Comparison of ENCODE assay signal across 8 cellular contexts in the genomic region with DNA sequence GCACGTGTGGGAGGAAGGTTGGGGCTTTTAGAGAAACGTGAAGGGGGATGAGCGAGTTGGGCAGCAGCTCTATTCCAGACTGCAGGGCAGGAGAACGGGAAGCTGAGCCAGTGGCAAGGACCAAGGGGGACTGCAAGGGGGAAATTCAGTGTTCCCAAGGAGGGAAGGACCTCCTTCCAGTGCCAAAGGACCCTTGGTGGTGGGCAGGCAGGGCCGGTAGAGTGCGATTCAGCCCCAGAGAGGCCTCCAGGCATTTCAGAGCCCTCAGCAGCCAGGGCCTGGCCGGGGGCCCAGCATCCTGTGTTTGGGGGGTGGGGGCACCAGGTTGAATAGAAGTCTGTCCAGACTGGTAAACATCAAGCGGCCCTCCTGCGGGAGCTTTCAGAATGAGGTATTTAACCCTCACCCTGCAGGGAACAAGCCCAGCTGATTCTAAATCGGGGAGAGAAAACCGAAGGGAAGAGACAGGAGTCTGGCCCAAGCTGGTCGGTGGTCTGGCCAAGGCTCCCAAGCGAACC. TPM values are rescaled to one million over a fixed set of nuclear protein-coding genes. Genes with fewer than 3 reads are reported as not detected.
A peak's percentile ranks its signal among the peaks of the same experiment; 100 is the strongest.
DNase-seq lines count a peak whose midpoint lies in the region; ATAC-seq and TF ChIP-seq lines count a peak whose summit lies in the region.

No MANE protein-coding gene starts in this region.

- H2BK12ac ChIP-seq in mesenchymal stem cell (ENCODE audit: low read length in 2 of 2), result peak overlapping the region in 1 of 2 experiments; percentile 68

- CTCF ChIA-PET in activated naive CD4-positive, alpha-beta T cell treated with anti-CD3 and anti-CD28 coated beads for 36 hours (lab: Charles Lee), result interaction anchor here (0.5 to 9.1 kb wide), 38 partner anchors 9 to 357 kb away, joined by 3 to 134 read pairs (median 4); partner anchors contain the start of genes PPT1 and SMAP2

- no peak for TF ChIP-seq CTCF in upper lobe of left lung (IDR thresholded peaks at IDR 0.05)

- peak overlapping the region; percentile 16 for H2AFZ ChIP-seq in mesenchymal stem cell (ENCODE audit: low read depth, low read length)

- H3K27me3 Mint-ChIP-seq in activated naive CD4-positive, alpha-beta T cell treated with anti-CD3 and anti-CD28 coated beads for 36 hours (ENCODE audit: low read depth), result peaks cover 7% of the 10 kb centered on the region

- H2AK5ac ChIP-seq in mesenchymal stem cell (ENCODE audit: low read length, severe bottlenecking), result no peak overlapping the region

- H3K9me3 Mint-ChIP-seq in activated naive CD4-positive, alpha-beta T cell treated with anti-CD3 and anti-CD28 coated beads for 36 hours, result no peaks in the 10 kb centered on the region

- H2BK15ac ChIP-seq in mesenchymal stem cell (ENCODE audit: low read depth, poor library complexity, severe bottlenecking), result no peak overlapping the region

- intact Hi-C loops in activated naive CD4-positive, alpha-beta T cell treated with anti-CD3 and anti-CD28 coated beads for 36 hours (cut with micrococcal nuclease), result loop anchor here (1.0 to 5.0 kb wide), 8 partner anchors 24 to 236 kb away; partner anchors contain the start of genes PPT1, RLF and ZMPSTE24

- H3K4me1 Mint-ChIP-seq in activated naive CD4-positive, alpha-beta T cell treated with anti-CD3 and anti-CD28 coated beads for 36 hours (ENCODE audit: low read depth), result peaks cover 28% of the 10 kb centered on the region

- H3K9me3 ChIP-seq in adipocyte (ENCODE audit: control insufficient read depth, low read length) (no peaks in the 10 kb centered on the region), mesenchymal stem cell (ENCODE audit: control insufficient read depth, low read length) (no peaks in the 10 kb centered on the region), upper lobe of left lung (no peaks in the 10 kb centered on the region)
- no peaks in the 10 kb centered on the region for H3K9me3 ChIP-seq in effector memory CD4-positive, alpha-beta T cell (ENCODE audit: control insufficient read depth, low read length)

- H3K4ac ChIP-seq in mesenchymal stem cell (ENCODE audit: low read depth in 1 of 2, low read length in 2 of 2), result peak overlapping the region in 1 of 2 experiments; percentile 22

- H3K18ac ChIP-seq in mesenchymal stem cell (ENCODE audit: low read depth in 1 of 2, low read length in 2 of 2), result peak overlapping the region; percentile 6 to 74

- H2BK5ac ChIP-seq in mesenchymal stem cell (ENCODE audit: low read depth, low read length, poor library complexity, severe bottlenecking), result no peak overlapping the region

- H3K14ac ChIP-seq in mesenchymal stem cell (ENCODE audit: low read length in 2 of 2), result no peak overlapping the region

- H3K23ac ChIP-seq in mesenchymal stem cell (ENCODE audit: low read length in 2 of 2), result no peak overlapping the region

- H3K36me3 ChIP-seq in adipocyte (ENCODE audit: control insufficient read depth, insufficient read depth, low read length, severe bottlenecking) (no peaks in the 10 kb centered on the region), mesenchymal stem cell (ENCODE audit: control insufficient read depth in 1 of 2, insufficient read depth in 2 of 2, low read depth in 1 of 2, low read length in 2 of 2) (no peaks in the 10 kb centered on the region), upper lobe of left lung (no peaks in the 10 kb centered on the region)
- no peaks in the 10 kb centered on the region for H3K36me3 ChIP-seq in effector memory CD4-positive, alpha-beta T cell (ENCODE audit: control insufficient read depth, insufficient read depth, low read length)

- H3K4me1 ChIP-seq in adipocyte (ENCODE audit: control insufficient read depth, insufficient read depth, low read length), result peaks cover 35% of the 10 kb centered on the region
- peaks cover 34% of the 10 kb centered on the region for H3K4me1 ChIP-seq in mesenchymal stem cell (ENCODE audit: control insufficient read depth, insufficient read depth, low read depth, low read length)
- H3K4me1 ChIP-seq in upper lobe of left lung, result peaks cover 18 to 35% (median 28%) of the 10 kb centered on the region in 4 donors
- peaks cover 25% of the 10 kb centered on the region for H3K4me1 ChIP-seq in effector memory CD4-positive, alpha-beta T cell (ENCODE audit: control insufficient read depth, insufficient read depth, low read length, poor library complexity, severe bottlenecking)

- TF ChIP-seq EP300 in upper lobe of left lung (IDR thresholded peaks at IDR 0.05), result no peak

- DNase-seq in activated naive CD4-positive, alpha-beta T cell treated with anti-CD3 and anti-CD28 coated beads for 36 hours, result no peak
- DNase-seq in activated naive CD4-positive, alpha-beta T cell (lab: John Stamatoyannopoulos, UW), result no peak
- DNase-seq in adipocyte (ENCODE audit: low read depth), result no peak
- no peak for DNase-seq in mesenchymal stem cell
- peak in 1 of 2 donors; percentile 44 for DNase-seq in upper lobe of left lung
- DNase-seq in effector memory CD4-positive, alpha-beta T cell, result no peak
- DNase-seq in NCI-H2107 treated with DMSO at 0.1 percent for 48 hours (lab: John Stamatoyannopoulos, UW; ENCODE audit: unreplicated experiment), result no peak

- H3K9ac ChIP-seq in adipocyte (ENCODE audit: low read length) (peak overlapping the region; percentile 84), mesenchymal stem cell (ENCODE audit: low read length) (peak overlapping the region; percentile 84)

- H3K27ac Mint-ChIP-seq in activated naive CD4-positive, alpha-beta T cell treated with anti-CD3 and anti-CD28 coated beads for 36 hours, result no peak overlapping the region

- WGBS in mesenchymal stem cell, result 40% methylated on average over 13 of the region's 13 CpGs
- 44 to 47% methylated on average over 10 to 13 of the region's 13 CpGs for WGBS in upper lobe of left lung, 2 donors

- ATAC-seq in upper lobe of left lung (ENCODE audit: low FRiP score in 2 of 2) (no peak), GM21786 (IDR thresholded peaks at IDR 0.05; ENCODE audit: unreplicated experiment) (no peak)

- H3K36me3 Mint-ChIP-seq in activated naive CD4-positive, alpha-beta T cell treated with anti-CD3 and anti-CD28 coated beads for 36 hours (ENCODE audit: low read depth), result no peaks in the 10 kb centered on the region

- H3K27me3 ChIP-seq in adipocyte (replicated peaks; ENCODE audit: control insufficient read depth, insufficient read depth, low read length), result peaks cover 13% of the 10 kb centered on the region
- peaks cover 27 to 43% of the 10 kb centered on the region in 2 experiments for H3K27me3 ChIP-seq in mesenchymal stem cell (ENCODE audit: control insufficient read depth in 1 of 2, insufficient read depth in 1 of 2, low read length in 2 of 2)
- peaks cover 2 to 22% (median 15%) of the 10 kb centered on the region in 4 donors for H3K27me3 ChIP-seq in upper lobe of left lung
- H3K27me3 ChIP-seq in effector memory CD4-positive, alpha-beta T cell (replicated peaks; ENCODE audit: control insufficient read depth, insufficient read depth, low read length, poor library complexity, severe bottlenecking), result peaks cover 8% of the 10 kb centered on the region

- H3K4me3 Mint-ChIP-seq in activated naive CD4-positive, alpha-beta T cell treated with anti-CD3 and anti-CD28 coated beads for 36 hours, result peak overlapping the region; percentile 76

- peak overlapping the region; percentile 14 for H4K91ac ChIP-seq in mesenchymal stem cell (ENCODE audit: low read length)

- H2BK120ac ChIP-seq in mesenchymal stem cell (ENCODE audit: low read depth, low read length), result no peak overlapping the region

- peak overlapping the region; percentile 65 for H3K4me3 ChIP-seq in adipocyte (ENCODE audit: low read length)
- peak overlapping the region in 1 of 2 experiments; percentile 67 for H3K4me3 ChIP-seq in mesenchymal stem cell (ENCODE audit: insufficient read depth in 1 of 2, low read depth in 1 of 2, low read length in 2 of 2)
- H3K4me3 ChIP-seq in upper lobe of left lung, result peak overlapping the region in 3 of 4 donors; percentile 42 to 54 (median 46)
- H3K4me3 ChIP-seq in effector memory CD4-positive, alpha-beta T cell (ENCODE audit: insufficient read depth, low read depth, low read length, poor library complexity, severe bottlenecking), result no peak overlapping the region

- TF ChIP-seq POLR2A in upper lobe of left lung (IDR thresholded peaks at IDR 0.05), result no peak

- H3K27ac ChIP-seq in mesenchymal stem cell (ENCODE audit: low read length, poor library complexity, severe bottlenecking) (peak overlapping the region; percentile 9), upper lobe of left lung (no peak overlapping the region)
- no peak overlapping the region for H3K27ac ChIP-seq in effector memory CD4-positive, alpha-beta T cell (ENCODE audit: insufficient read depth, low read length, poor library complexity, severe bottlenecking)

- H4K8ac ChIP-seq in mesenchymal stem cell (ENCODE audit: low read length), result peak overlapping the region; percentile 55

- peak overlapping the region; percentile 16 for H3K4me2 ChIP-seq in mesenchymal stem cell (ENCODE audit: low read length, poor library complexity, severe bottlenecking)

- H3K79me1 ChIP-seq in mesenchymal stem cell (replicated peaks; ENCODE audit: low read length, poor library complexity, severe bottlenecking), result no peaks in the 10 kb centered on the region

RNA-seq across cellular contexts. Expression of gene COL9A2, which starts 2.3 kb away (rescaled TPM):
- 1 to 10 TPM; 6.2 to 6.8 TPM for total RNA-seq in activated naive CD4-positive, alpha-beta T cell treated with anti-CD3 and anti-CD28 coated beads for 36 hours
- 1.1 TPM for polyA plus RNA-seq in mesenchymal stem cell (2013, experiment 1 of 2)
- polyA plus RNA-seq in mesenchymal stem cell (2013, experiment 2 of 2), result 1.2 TPM
- 10 to 100 TPM in 1 of 6 donors, 1 to 10 TPM in 5; 4.2 to 30.4 (median 5.2) TPM for total RNA-seq in upper lobe of left lung

RNA-seq across cellular contexts. Expression of gene ZMPSTE24, which starts 56.7 kb away (rescaled TPM):
- total RNA-seq in activated naive CD4-positive, alpha-beta T cell treated with anti-CD3 and anti-CD28 coated beads for 36 hours, result 10 to 100 TPM; 13.2 to 14.7 TPM
- polyA plus RNA-seq in mesenchymal stem cell (2013, experiment 1 of 2), result 49.7 TPM
- polyA plus RNA-seq in mesenchymal stem cell (2013, experiment 2 of 2), result 51.8 TPM
- 10 to 100 TPM; 10.3 to 42.8 (median 34.1) TPM for total RNA-seq in upper lobe of left lung

RNA-seq across cellular contexts. Expression of gene SMAP2, which starts 58.7 kb away (rescaled TPM):
- total RNA-seq in activated naive CD4-positive, alpha-beta T cell treated with anti-CD3 and anti-CD28 coated beads for 36 hours, result 100 to 1,000 TPM; 390 to 391 TPM
- polyA plus RNA-seq in mesenchymal stem cell (2013, experiment 1 of 2), result 24.8 TPM
- polyA plus RNA-seq in mesenchymal stem cell (2013, experiment 2 of 2), result 25.6 TPM
- 10 to 100 TPM; 68.7 to 95.3 (median 72.2) TPM for total RNA-seq in upper lobe of left lung

Comparison
In these comparisons a context has a peak if more than half of its experiments do, and no peak if none do; other contexts are left out.
1. RNA of gene SMAP2, which starts 58.7 kb away (total RNA-seq): 390 to 391 TPM in activated naive CD4-positive, alpha-beta T cell treated with anti-CD3 and anti-CD28 coated beads for 36 hours; 68.7 to 95.3 TPM in upper lobe of left lung; every median in the first group is over 4 times any median in the second.